ENCODE assay signal across 8 cellular contexts in the genomic region with DNA sequence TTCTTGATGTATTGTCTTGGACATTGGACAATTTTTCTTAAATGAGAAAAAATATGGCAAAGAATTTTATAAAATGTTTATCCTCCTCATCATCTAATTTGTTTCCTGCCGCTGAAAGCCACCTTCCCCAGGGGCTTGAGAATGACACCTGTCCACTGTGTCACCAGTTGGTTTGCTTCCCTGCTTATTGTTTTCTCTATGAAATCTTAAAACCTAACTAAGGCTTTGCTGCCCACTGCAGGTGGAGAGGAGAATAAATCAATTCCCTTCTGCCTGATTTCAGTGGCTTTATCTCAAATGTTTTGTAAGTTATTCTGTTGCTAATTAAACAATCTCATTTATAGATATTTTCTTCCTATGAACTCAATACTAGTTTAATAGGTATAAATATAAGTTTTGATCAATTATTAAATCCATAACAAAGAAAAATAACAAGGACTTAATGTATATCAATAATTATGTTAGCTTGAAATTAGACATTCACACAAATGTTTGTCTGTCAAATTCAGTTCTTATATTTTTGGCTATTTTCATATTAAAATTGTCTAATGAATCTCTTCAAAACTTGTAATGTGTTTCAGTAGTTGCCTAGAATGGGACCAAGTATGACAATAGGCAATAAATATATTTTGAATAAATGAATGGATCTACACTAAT.
DNase-seq lines count a peak whose midpoint lies in the region; ATAC-seq lines count a peak whose summit lies in the region.

No MANE protein-coding gene starts in this region.

- no peak overlapping the region for H3K23ac ChIP-seq in mesendoderm (ENCODE audit: low read length)

- no peak overlapping the region for H3K4me2 ChIP-seq in mesendoderm (ENCODE audit: low read length)

- H3K4me3 Mint-ChIP-seq in activated CD4-positive, alpha-beta memory T cell treated with anti-CD3 and anti-CD28 coated beads for 36 hours = no peak overlapping the region

- no peaks in the 10 kb centered on the region for H3K36me3 Mint-ChIP-seq in activated CD4-positive, alpha-beta memory T cell treated with anti-CD3 and anti-CD28 coated beads for 36 hours

- no peak overlapping the region for H2BK120ac ChIP-seq in mesendoderm (ENCODE audit: low read depth, low read length)

- H3K4ac ChIP-seq in mesendoderm (ENCODE audit: low read depth, low read length) = no peak overlapping the region

- intact Hi-C loops in activated CD4-positive, alpha-beta memory T cell treated with anti-CD3 and anti-CD28 coated beads for 36 hours (cut with micrococcal nuclease) = loop anchor here (1.0 to 10.0 kb wide), 3 partner anchors 184 to 1836 kb away; no protein-coding TSS in a partner anchor

- no peak overlapping the region for H3K4me3 ChIP-seq in mesendoderm (ENCODE audit: low read length)

- peak; percentile 1 for DNase-seq in COLO829 (ENCODE audit: low spot score)
- DNase-seq in NCI-H345 treated with DMSO at 0.1 percent for 48 hours (lab: John Stamatoyannopoulos, UW; ENCODE audit: unreplicated experiment) = peak; percentile 46
- peak; percentile 28 for DNase-seq in cerebellum (ENCODE audit: low spot score)
- peak; percentile 43 for DNase-seq in mesendoderm
- DNase-seq in activated CD4-positive, alpha-beta memory T cell treated with anti-CD3 and anti-CD28 coated beads for 36 hours = no peak
- DNase-seq in ureter (ENCODE audit: low spot score) = no peak

- no peak overlapping the region for H3K56ac ChIP-seq in mesendoderm (ENCODE audit: low read length)

- H3K27me3 Mint-ChIP-seq in activated CD4-positive, alpha-beta memory T cell treated with anti-CD3 and anti-CD28 coated beads for 36 hours = no peaks in the 10 kb centered on the region

- no peaks in the 10 kb centered on the region for H3K9me3 Mint-ChIP-seq in activated CD4-positive, alpha-beta memory T cell treated with anti-CD3 and anti-CD28 coated beads for 36 hours

- H3K18ac ChIP-seq in mesendoderm (ENCODE audit: low read length) = no peak overlapping the region

- H3K4me1 ChIP-seq in mesendoderm (ENCODE audit: control insufficient read depth, low read depth, low read length) = no peaks in the 10 kb centered on the region

- H3K79me2 ChIP-seq in mesendoderm (ENCODE audit: control insufficient read depth, insufficient read depth, low read length) = no peaks in the 10 kb centered on the region

- WGBS in mesendoderm (ENCODE audit: extremely low coverage, insufficient coverage, low lambda C conversion rate) = no CpG with 5 or more reads among the region's 1 CpG

- H3K27me3 ChIP-seq in mesendoderm (ENCODE audit: insufficient read depth, low read length, poor library complexity) = no peaks in the 10 kb centered on the region

- H4K5ac ChIP-seq in mesendoderm (ENCODE audit: low read length) = no peak overlapping the region

- no peaks in the 10 kb centered on the region for H3K4me1 Mint-ChIP-seq in activated CD4-positive, alpha-beta memory T cell treated with anti-CD3 and anti-CD28 coated beads for 36 hours (ENCODE audit: low read depth)

- H3K9ac ChIP-seq in mesendoderm (ENCODE audit: low read length) = no peak overlapping the region

- H3K36me3 ChIP-seq in mesendoderm (ENCODE audit: control insufficient read depth, insufficient read depth, low read length) = no peaks in the 10 kb centered on the region

- H3K27ac ChIP-seq in mesendoderm (ENCODE audit: low read depth, low read length) = no peak overlapping the region

- POLR2A ChIA-PET in activated CD4-positive, alpha-beta memory T cell treated with anti-CD3 and anti-CD28 coated beads for 36 hours (lab: Charles Lee) = no interaction called here

- CTCF ChIA-PET in activated CD4-positive, alpha-beta memory T cell treated with anti-CD3 and anti-CD28 coated beads for 36 hours (lab: Charles Lee) = interaction anchor here (0.6 kb wide), 1 partner anchor 35 kb away, joined by 3 read pairs; no protein-coding TSS in a partner anchor

- H3K27ac Mint-ChIP-seq in activated CD4-positive, alpha-beta memory T cell treated with anti-CD3 and anti-CD28 coated beads for 36 hours = no peak overlapping the region

- no peak overlapping the region for H2AK5ac ChIP-seq in mesendoderm (ENCODE audit: low read length)

- ATAC-seq in GM18870 (IDR thresholded peaks at IDR 0.05; ENCODE audit: unreplicated experiment) (peak; percentile 73), HG03108 (IDR thresholded peaks at IDR 0.05; ENCODE audit: unreplicated experiment) (peak; percentile 48)

- no peak overlapping the region for H4K8ac ChIP-seq in mesendoderm (ENCODE audit: low read depth, low read length)

- H2BK15ac ChIP-seq in mesendoderm (replicated peaks; ENCODE audit: low read depth) = no peak overlapping the region

- H2BK5ac ChIP-seq in mesendoderm (ENCODE audit: low read length) = no peak overlapping the region

- no peaks in the 10 kb centered on the region for H3K79me1 ChIP-seq in mesendoderm (ENCODE audit: low read length)

Comparison
In these comparisons a context has a peak if more than half of its experiments do, and no peak if none do; other contexts are left out.
1. DNase-seq: peak in COLO829 (single experiment), NCI-H345 treated with DMSO at 0.1 percent for 48 hours (single experiment), cerebellum (single experiment) and mesendoderm (single experiment); none in activated CD4-positive, alpha-beta memory T cell treated with anti-CD3 and anti-CD28 coated beads for 36 hours (single experiment) and ureter (single experiment).